In genomic region chr2:69203166-69203985, GRCh38 we compare ENCODE assay signal across 19 cellular contexts.
DNase-seq lines count a peak whose midpoint lies in the region; ATAC-seq lines count a peak whose summit lies in the region.
"Had no signal": no experiment of that assay in that cellular context is flagged by ENCODE, and none has a peak within 500 bp of the region (broad histone marks: within the 10 kb centered on the region; RNA-seq: fewer than 3 reads in every experiment).

No MANE protein-coding gene starts in this region.

- DNase-seq in DMS53 (lab: John Stamatoyannopoulos, UW): peak; percentile 42
- DNase-seq in NCI-H69 (lab: John Stamatoyannopoulos, UW): peak; percentile 10
- no peak for DNase-seq in Right ventricle myocardium superior
- no peak for DNase-seq in sciatic nerve (ENCODE audit: low spot score)
- DNase-seq in NK-92 treated with Interleukin-12 subunit alpha and Interleukin-12 subunit beta, amount 100 ng/mL, for 24 hours (lab: John Stamatoyannopoulos, UW): no peak
- no peak for DNase-seq in SW 1271 (lab: John Stamatoyannopoulos, UW)
- DNase-seq: activated CD4-positive, alpha-beta T cell treated with anti-CD3 and anti-CD28 coated beads for 4 hours; activated naive CD4-positive, alpha-beta T cell treated with anti-CD3 and anti-CD28 coated beads, Interleukin-2, amount 10 ng/mL, durations not matched to agents 7 days and 5 days; C1 segment of cervical spinal cord; effector CD4-positive, alpha-beta T cell; naive B cell; NCI-H1105; NCI-H748 treated with DMSO at 0.1 percent for 48 hours; retina; stimulated activated CD4-positive, alpha-beta T cell treated with anti-CD3 and anti-CD28 coated beads, Interleukin-15, amount 100 ng/mL, for 24 hours; upper lobe of left lung had no signal

- ATAC-seq in Right ventricle myocardium superior (ENCODE audit: poor library complexity) (peak; percentile 70), sciatic nerve (peak; percentile 87), GM18517 (IDR thresholded peaks at IDR 0.05; ENCODE audit: unreplicated experiment) (no peak), GM19328 (IDR thresholded peaks at IDR 0.05; ENCODE audit: unreplicated experiment) (no peak)
- ATAC-seq: GM23338 had no signal

- intact Hi-C loops in Right ventricle myocardium superior (cut with DNase I): no loop called here
- intact Hi-C loops in sciatic nerve (cut with DNase I): no loop called here

Comparison
In these comparisons a context has a peak if more than half of its experiments do, and no peak if none do; other contexts are left out.
1. DNase-seq: peak in DMS53 (single experiment) and NCI-H69 (single experiment); none in Right ventricle myocardium superior (single experiment), sciatic nerve (single experiment), NK-92 treated with Interleukin-12 subunit alpha and Interleukin-12 subunit beta, amount 100 ng/mL, for 24 hours (single experiment) and SW 1271 (0 of 2).
2. ATAC-seq: peak in Right ventricle myocardium superior (single experiment) and sciatic nerve (single experiment); none in GM18517 (single experiment) and GM19328 (single experiment).